27 cellular contexts compared by ENCODE assay signal in the genomic region with DNA sequence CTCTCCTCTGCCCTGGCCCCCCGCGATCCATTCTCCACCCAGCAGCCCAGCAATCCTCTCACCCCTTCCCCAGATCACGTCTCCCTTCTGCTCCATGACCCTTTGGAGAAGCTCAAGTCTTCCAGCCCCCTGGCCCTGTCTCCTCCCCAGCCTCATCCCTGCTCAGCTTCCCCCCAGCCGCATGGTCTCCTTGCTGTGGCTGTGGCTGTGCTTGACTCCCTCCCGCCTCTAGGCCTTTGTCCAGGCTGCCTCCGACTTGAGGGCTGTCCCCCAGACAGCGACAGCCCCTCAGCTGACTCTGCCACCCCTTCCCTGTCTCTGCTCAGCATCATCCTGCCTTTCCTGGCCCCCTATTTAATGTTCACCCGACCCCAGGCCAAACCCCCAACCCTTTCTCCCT. TPM values are rescaled to one million over a fixed set of nuclear protein-coding genes. Genes with fewer than 3 reads are reported as not detected.
"Had no signal": no experiment of that assay in that cellular context is flagged by ENCODE, and none has a peak within 500 bp of the region (broad histone marks: within the 10 kb centered on the region; RNA-seq: fewer than 3 reads in every experiment).

No MANE protein-coding gene starts in this region.

- ATAC-seq: activated CD8-positive, alpha-beta T cell treated with anti-CD3 and anti-CD28 coated beads, Interleukin-2, amount 10 ng/mL, durations not matched to agents 7 days and 5 days; PC-3; WTC11 had no signal

- H3K4me1 ChIP-seq: breast epithelium had no signal

- H3K4me3 ChIP-seq: breast epithelium, MG63 had no signal

- H3K27me3 Mint-ChIP-seq: activated naive CD4-positive, alpha-beta T cell treated with anti-CD3 and anti-CD28 coated beads, Interleukin-2, amount 50 U/mL, for 24 hours had no signal

- H3K36me3 ChIP-seq: breast epithelium, MG63 had no signal

- DNase-seq: activated CD4-positive, alpha-beta T cell treated with anti-CD3 and anti-CD28 coated beads for 48 hours; activated CD4-positive, alpha-beta T cell treated with anti-CD3 and anti-CD28 coated beads, Interleukin-2, amount 50 U/mL, for 4 hours; activated CD4-positive, CD25-positive, alpha-beta regulatory T cell treated with anti-CD3 and anti-CD28 coated beads, Interleukin-2, amount 50 U/mL, for 72 hours; activated CD8-positive, alpha-beta memory T cell treated with anti-CD3 and anti-CD28 coated beads, Interleukin-2, amount 50 U/mL, for 48 hours; activated CD8-positive, alpha-beta T cell treated with anti-CD3 and anti-CD28 coated beads, Interleukin-2, amount 10 ng/mL, durations not matched to agents 7 days and 5 days; activated effector memory CD4-positive, alpha-beta T cell treated with Interleukin-2 at 50 U/mL for 16 hours; activated naive CD4-positive, alpha-beta T cell; activated T-cell treated with anti-CD3 and anti-CD28 coated beads, Interleukin-2, amount 50 U/mL, for 1 hour; aorta; MG63; MV-4-11; NCI-H1092 treated with DMSO at 0.1 percent for 48 hours; NCI-H1417 treated with DMSO at 0.1 percent for 48 hours; NCI-H1694; NCI-H2029 treated with DMSO at 0.1 percent for 48 hours; NCI-H345; NCI-H510A; NCI-H69; PC-3; SHP77 treated with DMSO at 0.1 percent for 48 hours; T-helper 9 cell had no signal

- H3K27ac Mint-ChIP-seq: activated CD8-positive, alpha-beta T cell treated with anti-CD3 and anti-CD28 coated beads, Interleukin-2, amount 10 ng/mL, durations not matched to agents 7 days and 5 days; T-helper 1 cell treated with Interleukin-12 subunit alpha and Interleukin-12 subunit beta and Interleukin-4 antibody, amounts not matched to agents 30 μg/mL and 1 μg/mL, for 36 hours; WTC11 had no signal

- H3K9me3 Mint-ChIP-seq: activated naive CD4-positive, alpha-beta T cell treated with anti-CD3 and anti-CD28 coated beads, Interleukin-2, amount 50 U/mL, for 24 hours; T-helper 1 cell treated with Interleukin-12 subunit alpha and Interleukin-12 subunit beta and Interleukin-4 antibody, amounts not matched to agents 30 μg/mL and 1 μg/mL, for 36 hours had no signal

- H3K36me3 Mint-ChIP-seq: activated naive CD4-positive, alpha-beta T cell treated with anti-CD3 and anti-CD28 coated beads, Interleukin-2, amount 50 U/mL, for 24 hours; WTC11 had no signal

- H3K4me3 Mint-ChIP-seq: activated CD8-positive, alpha-beta T cell treated with anti-CD3 and anti-CD28 coated beads, Interleukin-2, amount 10 ng/mL, durations not matched to agents 7 days and 5 days; activated naive CD4-positive, alpha-beta T cell treated with anti-CD3 and anti-CD28 coated beads, Interleukin-2, amount 50 U/mL, for 24 hours; T-helper 1 cell treated with Interleukin-12 subunit alpha and Interleukin-12 subunit beta and Interleukin-4 antibody, amounts not matched to agents 30 μg/mL and 1 μg/mL, for 36 hours; WTC11 had no signal

- H3K9me3 ChIP-seq: MG63 had no signal

- H3K27ac ChIP-seq: breast epithelium had no signal

- H3K27me3 ChIP-seq: MG63 had no signal

- FAIRE-seq: RCC 7860 had no signal

RNA-seq across cellular contexts. Expression of a gene that starts 59.3 kb away (rescaled TPM):
- total RNA-seq: PC-3, SK-MEL-5 had no signal
- polyA plus RNA-seq: aorta had no signal
